Comparison of ENCODE assay signal across 8 cellular contexts in genomic region chr19:15379083-15379995, GRCh38. TPM values are rescaled to one million over a fixed set of nuclear protein-coding genes. Genes with fewer than 3 reads are reported as not detected.
DNase-seq lines count a peak whose midpoint lies in the region; ATAC-seq, FAIRE-seq and TF ChIP-seq lines count a peak whose summit lies in the region.

TSS of gene AKAP8 (minus strand) at chr19:15379787. CDS start at chr19:15379731, 56 bp downstream.

- intact Hi-C loops in esophagus muscularis mucosa (cut with DNase I), result loop anchor here (2.0 kb wide), 1 partner anchor 115 kb away; no protein-coding TSS in a partner anchor

- TF ChIP-seq CTCF in DND-41 (IDR thresholded peaks at IDR 0.05; ENCODE audit: borderline replicate concordance, extremely low read depth, low read length, poor library complexity, severe bottlenecking), result no peak
- TF ChIP-seq CTCF in esophagus muscularis mucosa (IDR thresholded peaks at IDR 0.05), result no peak

- peak; percentile 55 for TF ChIP-seq POLR2A in esophagus muscularis mucosa (IDR thresholded peaks at IDR 0.05; ENCODE audit: low read depth)

- ATAC-seq in DND-41 (ENCODE audit: insufficient read depth, low read depth), result peak; percentile 84
- ATAC-seq in activated T-cell treated with anti-CD3 and anti-CD28 coated beads, Interleukin-2, amount 50 U/mL, for 72 hours (replicated peaks in 1 of 2), result peak; percentile 90 to 93

- H3K4me3 ChIP-seq in DND-41 (ENCODE audit: low read depth in 1 of 2, low read length in 2 of 2) (peak within 1 kb of the TSS; percentile 99), GM23248 (peak within 1 kb of the TSS; percentile 93), Karpas-422 (ENCODE audit: low read length) (peak within 1 kb of the TSS; percentile 88), esophagus muscularis mucosa (peak within 1 kb of the TSS; percentile 74 to 99 (median 90)), muscle layer of duodenum (ENCODE audit: low read depth in 1 of 2, low read length in 2 of 2) (peak within 1 kb of the TSS; percentile 86 to 98)

- H3K9me3 ChIP-seq in DND-41 (ENCODE audit: insufficient read depth, low read length, severe bottlenecking) (no peaks in the 10 kb centered on the region), GM23248 (ENCODE audit: low read depth) (no peaks in the 10 kb centered on the region), Karpas-422 (ENCODE audit: low read length) (no peaks in the 10 kb centered on the region), esophagus muscularis mucosa (no peaks in the 10 kb centered on the region), muscle layer of duodenum (ENCODE audit: control insufficient read depth in 1 of 2, low read length in 2 of 2) (no peaks in the 10 kb centered on the region)

- peak within 1 kb of the TSS; percentile 97 to 98 for H3K4me3 Mint-ChIP-seq in activated T-cell treated with anti-CD3 and anti-CD28 coated beads, Interleukin-2, amount 50 U/mL, for 72 hours

- no peaks in the 10 kb centered on the region for H3K27me3 Mint-ChIP-seq in activated T-cell treated with anti-CD3 and anti-CD28 coated beads, Interleukin-2, amount 50 U/mL, for 72 hours (ENCODE audit: low read depth)

- no peaks in the 10 kb centered on the region for H3K9me3 Mint-ChIP-seq in activated T-cell treated with anti-CD3 and anti-CD28 coated beads, Interleukin-2, amount 50 U/mL, for 72 hours

- peaks cover 45% of the 10 kb centered on the region for H3K4me1 ChIP-seq in DND-41 (ENCODE audit: insufficient read depth, low read length)
- peaks cover 14% of the 10 kb centered on the region for H3K4me1 ChIP-seq in GM23248 (ENCODE audit: insufficient read depth)
- H3K4me1 ChIP-seq in Karpas-422 (ENCODE audit: low read length), result peaks cover 53% of the 10 kb centered on the region
- H3K4me1 ChIP-seq in esophagus muscularis mucosa, result peaks cover 44 to 52% (median 50%) of the 10 kb centered on the region in 4 donors
- H3K4me1 ChIP-seq in muscle layer of duodenum (ENCODE audit: control insufficient read depth in 1 of 2, insufficient read depth in 2 of 2, low read length in 2 of 2), result peaks cover 4 to 40% of the 10 kb centered on the region in 2 donors

- H3K9ac ChIP-seq in DND-41 (ENCODE audit: low read depth, low read length), result peak within 1 kb of the TSS; percentile 93
- peak within 1 kb of the TSS; percentile 96 for H3K9ac ChIP-seq in GM23248
- peak within 1 kb of the TSS; percentile 98 for H3K9ac ChIP-seq in Karpas-422 (ENCODE audit: low read length)

- H2AFZ ChIP-seq in DND-41 (ENCODE audit: low read depth, low read length) (peak within 1 kb of the TSS; percentile 98), GM23248 (peak within 1 kb of the TSS; percentile 63), Karpas-422 (ENCODE audit: low read length) (no peak within 1 kb of the TSS)

- H3F3A ChIP-seq in GM23248 (ENCODE audit: insufficient read depth), result peaks cover 47% of the 10 kb centered on the region

- H3K79me2 ChIP-seq in DND-41 (ENCODE audit: insufficient read depth, low read length), result peaks cover 64% of the 10 kb centered on the region
- peaks cover 63% of the 10 kb centered on the region for H3K79me2 ChIP-seq in GM23248 (ENCODE audit: insufficient read depth)
- peaks cover 61% of the 10 kb centered on the region for H3K79me2 ChIP-seq in Karpas-422 (ENCODE audit: low read length)

- H3K36me3 ChIP-seq in DND-41 (ENCODE audit: insufficient read depth, low read length) (peaks cover 21% of the 10 kb centered on the region), GM23248 (ENCODE audit: low read depth) (no peaks in the 10 kb centered on the region; the same call in 1 of the 2 replicates), Karpas-422 (ENCODE audit: insufficient read depth, low read length) (peaks cover 5% of the 10 kb centered on the region; the same call in 1 of the 2 replicates), esophagus muscularis mucosa (peaks cover 0 to 13% (median 11%) of the 10 kb centered on the region in 4 donors), muscle layer of duodenum (ENCODE audit: control insufficient read depth in 1 of 2, insufficient read depth in 2 of 2, low read length in 2 of 2) (peaks cover 0 to 6% of the 10 kb centered on the region in 2 donors)

- DNase-seq in DND-41, result peak; percentile 99
- peak; percentile 100 for DNase-seq in GM23248
- peak; percentile 99 for DNase-seq in Karpas-422
- DNase-seq in RCC 7860 (ENCODE audit: low spot score), result peak; percentile 96
- peak; percentile 98 for DNase-seq in activated T-cell treated with anti-CD3 and anti-CD28 coated beads, Interleukin-2, amount 50 U/mL, for 72 hours
- DNase-seq in esophagus muscularis mucosa (ENCODE audit: extremely low spot score), result peak; percentile 100
- DNase-seq in stimulated activated CD8-positive, alpha-beta memory T cell treated with anti-CD3 and anti-CD28 coated beads, Interleukin-7, amount 100 ng/mL, for 24 hours (ENCODE audit: low read depth), result peak; percentile 93

- peak within 1 kb of the TSS; percentile 98 for H3K27ac Mint-ChIP-seq in activated T-cell treated with anti-CD3 and anti-CD28 coated beads, Interleukin-2, amount 50 U/mL, for 72 hours

- 1% methylated on average over 59 to 68 of the region's 111 CpGs for WGBS in GM23248 (ENCODE audit: low coverage in 1 of 2, low lambda C conversion rate in 2 of 2, missing lambda C conversion rate in 2 of 2), 2 experiments
- under 1% methylated on average over 40 of the region's 111 CpGs for WGBS in esophagus muscularis mucosa

- H3K4me2 ChIP-seq in DND-41 (ENCODE audit: insufficient read depth, low read length) (peak within 1 kb of the TSS; percentile 80), GM23248 (ENCODE audit: unreplicated experiment) (peak within 1 kb of the TSS; percentile 97), Karpas-422 (ENCODE audit: low read depth, low read length, poor library complexity, severe bottlenecking) (peak within 1 kb of the TSS; percentile 94)

- H3K36me3 Mint-ChIP-seq in activated T-cell treated with anti-CD3 and anti-CD28 coated beads, Interleukin-2, amount 50 U/mL, for 72 hours (ENCODE audit: insufficient read depth in 2 of 2), result peaks cover 6 to 9% of the 10 kb centered on the region in 2 donors

- no peak for TF ChIP-seq EP300 in esophagus muscularis mucosa (IDR thresholded peaks at IDR 0.05)

- peaks cover 38% of the 10 kb centered on the region for H4K20me1 ChIP-seq in DND-41 (ENCODE audit: insufficient read depth, low read length)
- no peaks in the 10 kb centered on the region for H4K20me1 ChIP-seq in GM23248 (ENCODE audit: insufficient read depth)
- peaks cover 18% of the 10 kb centered on the region for H4K20me1 ChIP-seq in Karpas-422 (ENCODE audit: insufficient read depth, low read depth, low read length)

- H3K9me2 ChIP-seq in GM23248 (ENCODE audit: insufficient read depth) (no peaks in the 10 kb centered on the region), Karpas-422 (replicated peaks; ENCODE audit: insufficient read depth, low read length) (no peaks in the 10 kb centered on the region)

- FAIRE-seq in RCC 7860 (lab: Jason Lieb, UNC), result no peak

- peaks cover 54% of the 10 kb centered on the region for H3K4me1 Mint-ChIP-seq in activated T-cell treated with anti-CD3 and anti-CD28 coated beads, Interleukin-2, amount 50 U/mL, for 72 hours (ENCODE audit: low read depth)

- in situ Hi-C loops in GM23248 (cut with MboI), result no loop called here

- no peaks in the 10 kb centered on the region for H3K27me3 ChIP-seq in DND-41 (ENCODE audit: insufficient read depth, low read length, poor library complexity)
- H3K27me3 ChIP-seq in GM23248 (replicated peaks; ENCODE audit: insufficient read depth), result no peaks in the 10 kb centered on the region
- H3K27me3 ChIP-seq in Karpas-422 (ENCODE audit: low read length), result no peaks in the 10 kb centered on the region
- H3K27me3 ChIP-seq in esophagus muscularis mucosa, result no peaks in the 10 kb centered on the region
- no peaks in the 10 kb centered on the region for H3K27me3 ChIP-seq in muscle layer of duodenum (ENCODE audit: low read depth, low read length)

- H3K27ac ChIP-seq in DND-41 (ENCODE audit: low read length) (peak within 1 kb of the TSS; percentile 100), GM23248 (peak within 1 kb of the TSS; percentile 87), Karpas-422 (ENCODE audit: low read length) (peak within 1 kb of the TSS; percentile 86), esophagus muscularis mucosa (replicated peaks in 1 of 4) (peak within 1 kb of the TSS; percentile 92 to 99 (median 98)), muscle layer of duodenum (ENCODE audit: low read length) (peak within 1 kb of the TSS; percentile 83)

RNA-seq across cellular contexts. Expression of gene AKAP8, which starts in this region (rescaled TPM):
- total RNA-seq in GM23248 (2014; rRNA removed; shearing (Covaris generic)), result 13.4 and 19.7 TPM in 2 replicates
- polyA plus RNA-seq in GM23248 (2016; fragmentation: Nextera tagmentation; extraction: Ambion mirVana), result 14.6 and 14.8 TPM in 2 replicates
- total RNA-seq in Karpas-422 (2014; rRNA removed; shearing (Covaris generic); ENCODE audit: low replicate concordance), result 11.7 and 19.9 TPM in 2 replicates
- 10 to 100 TPM; 37.9 to 46.4 TPM for total RNA-seq in activated T-cell treated with anti-CD3 and anti-CD28 coated beads, Interleukin-2, amount 50 U/mL, for 72 hours
- 10 to 100 TPM; 25.2 to 34.3 (median 29.6) TPM for total RNA-seq in esophagus muscularis mucosa

Comparison
In these comparisons a context has a peak if more than half of its experiments do, and no peak if none do; other contexts are left out.
1. Peak in every context shown above with its lines: DNase-seq, ATAC-seq, H3K4me3 ChIP-seq and H3K27ac ChIP-seq.